6 cellular contexts compared by ENCODE assay signal in genomic region chr15:32363449-32363848, GRCh38. TPM values are rescaled to one million over a fixed set of nuclear protein-coding genes. Genes with fewer than 3 reads are reported as not detected.
"Had no signal": no experiment of that assay in that cellular context is flagged by ENCODE, and none has a peak within 500 bp of the region (broad histone marks: within the 10 kb centered on the region; RNA-seq: fewer than 3 reads in every experiment).

No MANE protein-coding gene starts in this region.

RNA-seq across cellular contexts. Expression of gene GOLGA8K, which starts 39.6 kb away (rescaled TPM):
- total RNA-seq: epithelial cell of proximal tubule, esophagus mucosa, fibroblast of villous mesenchyme, gastrocnemius medialis had no signal
- polyA plus RNA-seq: fibroblast of lung, foreskin keratinocyte had no signal
